Comparison of ENCODE assay signal across 5 cellular contexts in the genomic region with DNA sequence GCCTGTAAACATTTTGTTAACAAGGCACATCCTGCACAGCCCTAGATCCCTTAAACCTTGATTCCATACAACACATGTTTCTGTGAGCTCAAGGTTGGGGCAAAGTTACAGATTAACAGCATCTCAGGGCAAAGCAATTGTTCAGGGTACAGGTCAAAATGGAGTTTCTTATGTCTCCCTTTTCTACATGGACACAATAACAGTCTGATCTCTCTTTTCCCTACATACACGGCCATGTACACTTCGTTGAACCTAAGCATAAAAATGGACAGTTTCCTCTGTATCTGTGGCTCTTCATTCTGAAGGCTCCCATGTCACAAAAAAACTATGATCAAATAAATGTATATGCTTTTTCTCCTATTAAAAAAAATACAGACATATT. TPM values are rescaled to one million over a fixed set of nuclear protein-coding genes. Genes with fewer than 3 reads are reported as not detected.
"Had no signal": no experiment of that assay in that cellular context is flagged by ENCODE, and none has a peak within 500 bp of the region (broad histone marks: within the 10 kb centered on the region; RNA-seq: fewer than 3 reads in every experiment).

No MANE protein-coding gene starts in this region.

RNA-seq across cellular contexts. Expression of a gene that starts 30.5 kb away (rescaled TPM):
- total RNA-seq: glomerular endothelial cell, occipital lobe had no signal
- polyA plus RNA-seq: neural cell had no signal

RNA-seq across cellular contexts. Expression of a gene that starts 30.7 kb away (rescaled TPM):
- total RNA-seq: gastrocnemius medialis, right atrium auricular region had no signal
